ENCODE assay signal across 16 cellular contexts in genomic region chr3:183278479-183279088, GRCh38. TPM values are rescaled to one million over a fixed set of nuclear protein-coding genes. Genes with fewer than 3 reads are reported as not detected.
DNase-seq lines count a peak whose midpoint lies in the region; ATAC-seq and TF ChIP-seq lines count a peak whose summit lies in the region.
"Had no signal": no experiment of that assay in that cellular context is flagged by ENCODE, and none has a peak within 500 bp of the region (broad histone marks: within the 10 kb centered on the region; RNA-seq: fewer than 3 reads in every experiment).

No MANE protein-coding gene starts in this region.

- no peak for TF ChIP-seq CTCF in RWPE2 (IDR thresholded peaks at IDR 0.05; ENCODE audit: poor library complexity, severe bottlenecking)
- TF ChIP-seq CTCF in foreskin keratinocyte (conservative IDR thresholded peaks at IDR 0.05), result no peak

- peak overlapping the region; percentile 78 for H3K27ac ChIP-seq in RWPE2 (ENCODE audit: poor library complexity, severe bottlenecking)
- H3K27ac ChIP-seq in foreskin keratinocyte, result peak overlapping the region; percentile 68
- H3K27ac ChIP-seq: BLaER1, colonic mucosa, esophagus muscularis mucosa, neural progenitor cell had no signal

- H3K27me3 ChIP-seq in MG63, result no peaks in the 10 kb centered on the region
- H3K27me3 ChIP-seq in RWPE2 (ENCODE audit: insufficient read depth, poor library complexity, severe bottlenecking), result no peaks in the 10 kb centered on the region
- H3K27me3 ChIP-seq in foreskin keratinocyte, result no peaks in the 10 kb centered on the region
- H3K27me3 ChIP-seq: BLaER1, colonic mucosa, esophagus muscularis mucosa, neural progenitor cell had no signal

- peaks cover 47% of the 10 kb centered on the region for H3K4me1 ChIP-seq in RWPE2 (ENCODE audit: insufficient read depth, poor library complexity, severe bottlenecking)
- H3K4me1 ChIP-seq in foreskin keratinocyte, result peaks cover 28% of the 10 kb centered on the region
- H3K4me1 ChIP-seq: colonic mucosa, neural progenitor cell had no signal

- DNase-seq in DMS53 (lab: John Stamatoyannopoulos, UW) (peak; percentile 68), MG63 (peak; percentile 61), RWPE2 (ENCODE audit: low spot score) (no peak), foreskin keratinocyte (peak in 1 of 2 donors; percentile 84), T-helper 9 cell (no peak), NCI-H226 (no peak), NCI-H1436 (lab: John Stamatoyannopoulos, UW) (no peak)
- DNase-seq: activated CD4-positive, alpha-beta T cell treated with anti-CD3 and anti-CD28 coated beads for 48 hours; activated T-cell treated with anti-CD3 and anti-CD28 coated beads, Interleukin-2, amount 50 U/mL, for 24 hours; colonic mucosa; NCI-H1105 treated with DMSO at 0.1 percent for 48 hours; stimulated activated naive CD4-positive, alpha-beta T cell treated with Interleukin-2 at 50 U/mL for 16 hours had no signal

- H3K9me3 ChIP-seq in MG63 (no peaks in the 10 kb centered on the region), RWPE2 (ENCODE audit: severe bottlenecking) (no peaks in the 10 kb centered on the region)
- H3K9me3 ChIP-seq: BLaER1, colonic mucosa, esophagus muscularis mucosa had no signal

- ATAC-seq in RWPE2 (ENCODE audit: low read depth) (peak; percentile 81), foreskin keratinocyte (peak; percentile 82), HG03097 (IDR thresholded peaks at IDR 0.05; ENCODE audit: low FRiP score, unreplicated experiment) (no peak)

- H3K36me3 ChIP-seq in MG63, result no peaks in the 10 kb centered on the region
- H3K36me3 ChIP-seq in RWPE2 (ENCODE audit: low read depth), result peaks cover 11% of the 10 kb centered on the region
- H3K36me3 ChIP-seq: BLaER1, colonic mucosa, esophagus muscularis mucosa, neural progenitor cell had no signal

- H3K4me3 ChIP-seq in MG63 (no peak overlapping the region), RWPE2 (ENCODE audit: severe bottlenecking) (no peak overlapping the region)
- H3K4me3 ChIP-seq: BLaER1, colonic mucosa, esophagus muscularis mucosa, neural progenitor cell had no signal

RNA-seq across cellular contexts. Expression of gene B3GNT5, which starts 25.5 kb away (rescaled TPM):
- total RNA-seq in MG63 (2014; rRNA removed; shearing (Covaris generic); ENCODE audit: low replicate concordance), result 0.36 and 5.4 TPM in 2 replicates
- total RNA-seq in foreskin keratinocyte, result 58.1 and 59.8 TPM in 2 replicates
- 17.6 and 20.1 TPM in 2 replicates for polyA plus RNA-seq in foreskin keratinocyte

Comparison
In these comparisons a context has a peak if more than half of its experiments do, and no peak if none do; other contexts are left out.
1. DNase-seq: peak in DMS53 (single experiment) and MG63 (single experiment); none in RWPE2 (single experiment), T-helper 9 cell (single experiment), NCI-H226 (single experiment) and NCI-H1436 (single experiment).